ENCODE assay signal across 10 cellular contexts in the genomic region with DNA sequence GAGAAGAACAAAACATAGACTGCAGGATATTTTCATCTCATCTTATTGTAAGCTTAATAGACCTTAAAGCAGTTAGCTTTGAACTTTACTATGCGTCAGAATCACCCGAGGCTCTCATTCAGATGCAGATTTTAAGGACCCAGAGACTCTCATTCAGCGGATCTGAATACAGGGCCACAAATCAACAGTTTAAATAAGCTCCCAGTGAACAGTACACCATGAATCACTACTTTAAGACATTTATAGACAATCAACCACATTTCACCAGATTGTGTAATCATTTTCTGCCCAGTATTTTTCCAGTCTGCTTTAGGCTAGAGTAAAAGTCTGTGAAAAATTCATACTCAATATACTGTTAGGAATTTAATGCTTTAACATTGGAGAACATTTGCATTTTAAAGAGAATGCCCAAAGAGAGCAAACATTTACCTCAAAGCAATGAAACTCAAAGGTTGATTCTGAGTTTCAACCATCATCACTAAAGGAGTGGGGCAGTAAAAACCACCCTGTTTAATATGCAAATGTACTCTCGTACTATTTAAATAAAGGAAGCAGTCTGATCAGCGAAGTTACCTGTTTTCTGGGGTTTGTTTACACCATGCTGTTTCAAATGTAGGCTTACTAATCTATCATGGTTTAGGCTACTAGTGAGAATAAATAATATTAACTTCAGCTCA. TPM values are rescaled to one million over a fixed set of nuclear protein-coding genes. Genes with fewer than 3 reads are reported as not detected.
A peak's percentile ranks its signal among the peaks of the same experiment; 100 is the strongest.
DNase-seq lines count a peak whose midpoint lies in the region; ATAC-seq, FAIRE-seq and TF ChIP-seq lines count a peak whose summit lies in the region.
"Had no signal": no experiment of that assay in that cellular context is flagged by ENCODE, and none has a peak within 500 bp of the region (broad histone marks: within the 10 kb centered on the region; RNA-seq: fewer than 3 reads in every experiment).

No MANE protein-coding gene starts in this region.

- POLR2A ChIA-PET in H1 (lab: Charles Lee; ENCODE audit: partially characterized antibody), result interaction anchor here (1.1 to 1.5 kb wide), 3 partner anchors 8 to 33 kb away, joined by 3 to 4 read pairs (median 4); partner anchors contain the start of gene ALPK2
- POLR2A ChIA-PET in activated CD8-positive, alpha-beta T cell treated with anti-CD3 and anti-CD28 coated beads for 36 hours (lab: Charles Lee), result interaction anchor here (0.9 kb wide), 2 partner anchors 11 kb away, joined by 3 read pairs; partner anchors contain the start of gene ALPK2

- H3K27ac ChIP-seq in H1 (ENCODE audit: low read depth, low read length), result peak overlapping the region; percentile 8; the same call in 1 of the 2 replicates

- H3K23me2 ChIP-seq in H1 (ENCODE audit: low read depth, low read length), result no peaks in the 10 kb centered on the region; the same call in 1 of the 2 replicates

- H3K27me3 ChIP-seq in H1 (replicated peaks in 1 of 4; ENCODE audit: control insufficient read depth in 3 of 4, extremely low read depth in 1 of 4, insufficient read depth in 3 of 4, low read length in 3 of 4), result peaks cover 0 to 1% (median 0%) of the 10 kb centered on the region in 4 experiments; a peak in 2 of 7 replicates

- no peak overlapping the region for H3K56ac ChIP-seq in H1 (replicated peaks; ENCODE audit: insufficient read length, low read depth, low read length)

- H3K79me1 ChIP-seq in H1 (ENCODE audit: low read depth, low read length), result no peaks in the 10 kb centered on the region

- H3K27ac Mint-ChIP-seq in stimulated activated memory B cell treated with anti-CD40 and anti-IgM and Interleukin-4, amounts not matched to agents 10 μg/mL and 1 μg/mL and 100 μg/mL, for 72 hours, result no peak overlapping the region
- H3K27ac Mint-ChIP-seq in activated CD8-positive, alpha-beta T cell treated with anti-CD3 and anti-CD28 coated beads for 36 hours, result no peak overlapping the region

- H3K27me3 Mint-ChIP-seq in stimulated activated memory B cell treated with anti-CD40 and anti-IgM and Interleukin-4, amounts not matched to agents 10 μg/mL and 1 μg/mL and 100 μg/mL, for 72 hours, result no peaks in the 10 kb centered on the region
- H3K27me3 Mint-ChIP-seq in activated CD8-positive, alpha-beta T cell treated with anti-CD3 and anti-CD28 coated beads for 36 hours, result no peaks in the 10 kb centered on the region

- TF ChIP-seq POLR2A in H1 (IDR thresholded peaks at IDR 0.05; ENCODE audit: control extremely low read depth in 1 of 2, low read depth in 2 of 2, low read length in 2 of 2), result no peak

- H4K5ac ChIP-seq in H1 (ENCODE audit: insufficient read length, low read depth, low read length), result peak overlapping the region; percentile 77

- H2BK5ac ChIP-seq in H1 (ENCODE audit: low read depth, low read length), result no peak overlapping the region

- H3K4me1 Mint-ChIP-seq in stimulated activated memory B cell treated with anti-CD40 and anti-IgM and Interleukin-4, amounts not matched to agents 10 μg/mL and 1 μg/mL and 100 μg/mL, for 72 hours, result peaks cover 11% of the 10 kb centered on the region
- peaks cover 19% of the 10 kb centered on the region for H3K4me1 Mint-ChIP-seq in activated CD8-positive, alpha-beta T cell treated with anti-CD3 and anti-CD28 coated beads for 36 hours (ENCODE audit: low read depth)

- H2BK12ac ChIP-seq in H1 (ENCODE audit: low read depth, low read length), result no peak overlapping the region

- H2BK20ac ChIP-seq in H1 (ENCODE audit: low read length), result no peak overlapping the region

- H2AFZ ChIP-seq in H1 (ENCODE audit: low read length), result no peak overlapping the region

- ATAC-seq in GM19455 (IDR thresholded peaks at IDR 0.05; ENCODE audit: unreplicated experiment), result peak; percentile 74
- peak; percentile 61 for ATAC-seq in stimulated activated memory B cell treated with anti-CD40 and anti-IgM and Interleukin-4, amounts not matched to agents 10 μg/mL and 1 μg/mL and 100 μg/mL, for 72 hours
- ATAC-seq in activated CD8-positive, alpha-beta T cell treated with anti-CD3 and anti-CD28 coated beads for 36 hours, result no peak
- no peak for ATAC-seq in HG03432 (IDR thresholded peaks at IDR 0.05; ENCODE audit: unreplicated experiment)
- no peak for ATAC-seq in GM21576 (IDR thresholded peaks at IDR 0.05; ENCODE audit: unreplicated experiment)

- peak overlapping the region in 1 of 4 experiments; percentile 43; a peak in 1 of 8 replicates for H3K4me3 ChIP-seq in H1 (ENCODE audit: extremely low read depth in 1 of 4, insufficient read depth in 2 of 4, low read depth in 3 of 4, low read length in 4 of 4)

- no peak overlapping the region for H3K9ac ChIP-seq in H1 (replicated peaks in 1 of 4; ENCODE audit: extremely low read depth in 1 of 4, low read depth in 3 of 4, low read length in 3 of 4)

- H3K36me3 ChIP-seq in H1 (ENCODE audit: control insufficient read depth in 2 of 4, insufficient read depth in 4 of 4, low read length in 3 of 4), result no peaks in the 10 kb centered on the region

- TF ChIP-seq RAD21 in H1 (IDR thresholded peaks at IDR 0.05 in 1 of 2, conservative IDR thresholded peaks at IDR 0.05 in 1 of 2; ENCODE audit: low read depth in 2 of 2, low read length in 2 of 2), result no peak

- H3K79me2 ChIP-seq in H1 (ENCODE audit: control insufficient read depth in 1 of 2, insufficient read depth in 2 of 2, low read length in 2 of 2), result no peaks in the 10 kb centered on the region

- no peak overlapping the region for H3K23ac ChIP-seq in H1 (ENCODE audit: insufficient read length)

- peak overlapping the region; percentile 41 to 52 for H3K4me2 ChIP-seq in H1 (ENCODE audit: insufficient read depth in 1 of 2, low read depth in 2 of 2, low read length in 2 of 2)

- H4K8ac ChIP-seq in H1 (ENCODE audit: extremely low read depth, insufficient read depth, low read length), result no peak overlapping the region

- no peaks in the 10 kb centered on the region for H3K36me3 Mint-ChIP-seq in stimulated activated memory B cell treated with anti-CD40 and anti-IgM and Interleukin-4, amounts not matched to agents 10 μg/mL and 1 μg/mL and 100 μg/mL, for 72 hours
- H3K36me3 Mint-ChIP-seq in activated CD8-positive, alpha-beta T cell treated with anti-CD3 and anti-CD28 coated beads for 36 hours (ENCODE audit: low read depth), result no peaks in the 10 kb centered on the region

- no peaks in the 10 kb centered on the region for H4K20me1 ChIP-seq in H1 (replicated peaks in 1 of 2; ENCODE audit: control insufficient read depth in 1 of 2, insufficient read depth in 2 of 2, low read length in 2 of 2)

- no peak for TF ChIP-seq CTCF in H1 (IDR thresholded peaks at IDR 0.05; ENCODE audit: control extremely low read depth in 1 of 3, insufficient read depth in 1 of 3, low read depth in 1 of 3, low read length in 3 of 3)
- TF ChIP-seq CTCF in activated CD8-positive, alpha-beta T cell treated with anti-CD3 and anti-CD28 coated beads for 36 hours (IDR thresholded peaks at IDR 0.05), result no peak

- no peaks in the 10 kb centered on the region for H3K9me3 Mint-ChIP-seq in stimulated activated memory B cell treated with anti-CD40 and anti-IgM and Interleukin-4, amounts not matched to agents 10 μg/mL and 1 μg/mL and 100 μg/mL, for 72 hours
- H3K9me3 Mint-ChIP-seq in activated CD8-positive, alpha-beta T cell treated with anti-CD3 and anti-CD28 coated beads for 36 hours, result no peaks in the 10 kb centered on the region

- intact Hi-C loops in activated CD8-positive, alpha-beta T cell treated with anti-CD3 and anti-CD28 coated beads for 36 hours (cut with micrococcal nuclease), result no loop called here

- DNase-seq in LHCN-M2 (ENCODE audit: low read depth) (peak; percentile 71), H1 (ENCODE audit: low read depth in 1 of 2, low spot score in 2 of 2) (no peak)
- no peak for DNase-seq in activated CD8-positive, alpha-beta T cell treated with anti-CD3 and anti-CD28 coated beads for 36 hours
- DNase-seq in stimulated activated CD4-positive, alpha-beta T cell treated with anti-CD3 and anti-CD28 coated beads, Interleukin-4, amount 100 ng/mL, for 24 hours, result no peak
- DNase-seq: central memory CD4-positive, alpha-beta T cell; occipital lobe had no signal

- TF ChIP-seq EP300 in H1 (IDR thresholded peaks at IDR 0.05; ENCODE audit: borderline replicate concordance in 1 of 2, low read depth in 2 of 2, low read length in 2 of 2), result no peak

- no peak overlapping the region for H2AK5ac ChIP-seq in H1 (ENCODE audit: low read depth, low read length)

- no peak overlapping the region; the same call in 1 of the 2 replicates for H3K18ac ChIP-seq in H1 (ENCODE audit: extremely low read depth, low read length)

- WGBS in H1 (ENCODE audit: extremely low coverage in 1 of 2, insufficient coverage in 1 of 2, insufficient read length in 1 of 2, insufficient replicate concordance in 2 of 2, low coverage in 1 of 2, low lambda C conversion rate in 2 of 2, missing lambda C conversion rate in 1 of 2), 2 experiments, result 8% methylated on average over 5 of the region's 5 CpGs; no CpG with 5 or more reads in 1 of the 2 experiments

- no peak overlapping the region for H3K4me3 Mint-ChIP-seq in stimulated activated memory B cell treated with anti-CD40 and anti-IgM and Interleukin-4, amounts not matched to agents 10 μg/mL and 1 μg/mL and 100 μg/mL, for 72 hours
- H3K4me3 Mint-ChIP-seq in activated CD8-positive, alpha-beta T cell treated with anti-CD3 and anti-CD28 coated beads for 36 hours, result no peak overlapping the region

- H2BK120ac ChIP-seq in H1 (replicated peaks; ENCODE audit: low read depth, low read length), result no peak overlapping the region

- CTCF ChIA-PET in H1 (lab: Charles Lee; ENCODE audit: partially characterized antibody), result interaction anchor here (0.9 to 1.6 kb wide), 4 partner anchors 8 to 124 kb away, joined by 3 to 5 read pairs (median 4); no protein-coding TSS in a partner anchor
- CTCF ChIA-PET in activated CD8-positive, alpha-beta T cell treated with anti-CD3 and anti-CD28 coated beads for 36 hours (lab: Charles Lee), result interaction anchor here (1.5 kb wide), 1 partner anchor 124 kb away, joined by 5 read pairs; no protein-coding TSS in a partner anchor

- H3K14ac ChIP-seq in H1 (ENCODE audit: insufficient read length), result no peak overlapping the region

- H3K9me3 ChIP-seq in H1 (ENCODE audit: insufficient read depth in 2 of 2, low read depth in 1 of 2, low read length in 1 of 2), result no peaks in the 10 kb centered on the region

- H4K91ac ChIP-seq in H1 (replicated peaks; ENCODE audit: insufficient read length, low read length), result no peak overlapping the region

- peaks cover 9 to 17% (median 12%) of the 10 kb centered on the region in 4 experiments; a peak in 6 of 7 replicates for H3K4me1 ChIP-seq in H1 (replicated peaks in 1 of 4; ENCODE audit: control insufficient read depth in 3 of 4, insufficient read depth in 4 of 4, low read length in 3 of 4)

- FAIRE-seq in H1 (lab: Jason Lieb, UNC), result no peak

- no peak overlapping the region for H3K4ac ChIP-seq in H1 (replicated peaks; ENCODE audit: insufficient read length, low read depth, low read length)

- H2BK15ac ChIP-seq in H1 (ENCODE audit: low read length), result no peak overlapping the region

RNA-seq across cellular contexts. Expression of gene ALPK2, which starts 11.0 kb away (rescaled TPM):
- 12.1 and 16.8 TPM in 2 replicates for total RNA-seq in LHCN-M2 (2014; rRNA removed)
- 26.0 TPM for polyA plus RNA-seq in LHCN-M2 (2012)
- 0.38 and 0.41 TPM in 2 replicates for total RNA-seq in H1 (2021; fragmentation: NEBNext Ultra II Directional; extraction: Animal tissue kit (Norgen Biotek cat#: 25700))
- polyA plus RNA-seq in H1 (2011; rRNA removed), result 0.09 and 0.13 TPM in 2 replicates
- polyA plus RNA-seq in H1 (2011; cell fraction: cytosol; rRNA removed), result 0.31 TPM
- polyA plus RNA-seq in H1 (2011; cell fraction: nucleus; rRNA removed), result 0.19 TPM
- polyA plus RNA-seq in H1 (2012, experiment 1 of 2), result 0.15 to 0.65 TPM (median 0.39 TPM) in 4 replicates
- polyA plus RNA-seq in H1 (2012, experiment 2 of 2), result not detected
- 0.12 TPM for polyA plus RNA-seq in H1 (2013, experiment 1 of 2)
- polyA plus RNA-seq in H1 (2013, experiment 2 of 2), result 0.28 TPM
- polyA minus RNA-seq in H1 (2011; rRNA and poly(A)+ RNA removed), result 0.49 and 0.54 TPM in 2 replicates
- 1.6 TPM for polyA minus RNA-seq in H1 (2011; cell fraction: cytosol; rRNA and poly(A)+ RNA removed)
- polyA minus RNA-seq in H1 (2011; cell fraction: nucleus; rRNA and poly(A)+ RNA removed), result 1.3 TPM
- under 1 TPM; 0.34 to 0.59 TPM for total RNA-seq in activated CD8-positive, alpha-beta T cell treated with anti-CD3 and anti-CD28 coated beads for 36 hours

RNA-seq across cellular contexts. Expression of gene MALT1, which starts 31.4 kb away (rescaled TPM):
- total RNA-seq in LHCN-M2 (2014; rRNA removed), result 19.5 and 20.5 TPM in 2 replicates
- polyA plus RNA-seq in LHCN-M2 (2012), result 5.4 TPM
- total RNA-seq in H1 (2021; fragmentation: NEBNext Ultra II Directional; extraction: Animal tissue kit (Norgen Biotek cat#: 25700)), result 25.9 and 26.1 TPM in 2 replicates
- 5.2 and 10.7 TPM in 2 replicates for polyA plus RNA-seq in H1 (2011; rRNA removed)
- polyA plus RNA-seq in H1 (2011; cell fraction: cytosol; rRNA removed), result 8.3 TPM
- 7.2 TPM for polyA plus RNA-seq in H1 (2011; cell fraction: nucleus; rRNA removed)
- polyA plus RNA-seq in H1 (2012, experiment 1 of 2), result 7.3 to 17.1 TPM (median 11.3 TPM) in 4 replicates
- 0.85 TPM for polyA plus RNA-seq in H1 (2012, experiment 2 of 2)
- polyA plus RNA-seq in H1 (2013, experiment 1 of 2), result 7.6 TPM
- polyA plus RNA-seq in H1 (2013, experiment 2 of 2), result 6.7 TPM
- 19.9 and 38.4 TPM in 2 replicates for polyA minus RNA-seq in H1 (2011; rRNA and poly(A)+ RNA removed)
- polyA minus RNA-seq in H1 (2011; cell fraction: cytosol; rRNA and poly(A)+ RNA removed), result 12.1 TPM
- 28.0 TPM for polyA minus RNA-seq in H1 (2011; cell fraction: nucleus; rRNA and poly(A)+ RNA removed)
- 10 to 100 TPM; 57.8 to 67.5 TPM for total RNA-seq in activated CD8-positive, alpha-beta T cell treated with anti-CD3 and anti-CD28 coated beads for 36 hours

Comparison
In these comparisons a context has a peak if more than half of its experiments do, and no peak if none do; other contexts are left out.
1. ATAC-seq: peak in GM19455 (single experiment) and stimulated activated memory B cell treated with anti-CD40 and anti-IgM and Interleukin-4, amounts not matched to agents 10 μg/mL and 1 μg/mL and 100 μg/mL, for 72 hours (single experiment); none in activated CD8-positive, alpha-beta T cell treated with anti-CD3 and anti-CD28 coated beads for 36 hours (single experiment), HG03432 (single experiment) and GM21576 (single experiment).